ENCODE assay signal across 20 cellular contexts in the genomic region with DNA sequence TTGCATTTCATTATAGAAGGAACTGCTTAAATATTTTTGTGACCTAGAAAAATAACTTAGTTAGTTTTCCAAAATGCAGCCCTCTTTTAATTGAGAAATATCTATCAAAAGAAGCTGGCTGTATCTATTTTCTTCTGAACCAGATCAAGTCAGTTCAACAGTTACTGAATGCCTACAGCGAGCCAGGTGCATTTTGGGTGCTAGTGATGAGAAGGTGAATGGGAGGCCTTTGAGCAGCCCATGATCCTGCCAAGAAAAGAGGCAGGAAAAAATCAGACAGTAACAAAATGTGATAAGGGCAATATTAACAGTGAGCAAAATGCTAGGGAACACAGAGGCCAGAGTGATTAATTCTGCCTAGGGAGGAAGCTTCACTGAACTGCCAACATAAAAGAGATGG.
A peak's percentile ranks its signal among the peaks of the same experiment; 100 is the strongest.
DNase-seq lines count a peak whose midpoint lies in the region; ATAC-seq, FAIRE-seq and TF ChIP-seq lines count a peak whose summit lies in the region.
"Had no signal": no experiment of that assay in that cellular context is flagged by ENCODE, and none has a peak within 500 bp of the region (broad histone marks: within the 10 kb centered on the region; RNA-seq: fewer than 3 reads in every experiment).

No MANE protein-coding gene starts in this region.

- H2AFZ ChIP-seq in endothelial cell of umbilical vein (ENCODE audit: low read depth, low read length) (peak overlapping the region; percentile 9), neural cell (ENCODE audit: low read depth, low read length) (no peak overlapping the region)

- no peak overlapping the region for H3K4me3 ChIP-seq in cardiac muscle cell
- H3K4me3 ChIP-seq in right atrium auricular region, result no peak overlapping the region
- no peak overlapping the region for H3K4me3 ChIP-seq in endothelial cell of umbilical vein (replicated peaks in 1 of 3; ENCODE audit: insufficient read depth in 1 of 3, low read depth in 1 of 3, low read length in 3 of 3)
- H3K4me3 ChIP-seq in neural cell (ENCODE audit: low read length), result no peak overlapping the region
- no peak overlapping the region for H3K4me3 ChIP-seq in left lung
- H3K4me3 ChIP-seq: A549; BLaER1 treated with 17β-estradiol and CSF1 and Interleukin-3, amounts not matched to agents 10 nM and 100 nM had no signal

- H4K20me1 ChIP-seq in endothelial cell of umbilical vein (replicated peaks; ENCODE audit: control insufficient read depth, extremely low read depth, insufficient read depth, low read length), result no peaks in the 10 kb centered on the region
- H4K20me1 ChIP-seq in neural cell (ENCODE audit: insufficient read depth), result no peaks in the 10 kb centered on the region
- H4K20me1 ChIP-seq: BLaER1 treated with 17β-estradiol and CSF1 and Interleukin-3, amounts not matched to agents 10 nM and 100 nM had no signal

- intact Hi-C loops in endothelial cell of umbilical vein (cut with micrococcal nuclease) (loop anchor here (5.0 kb wide), 1 partner anchor 101 kb away; no protein-coding TSS in a partner anchor), sciatic nerve (cut with DNase I) (no loop called here), left lung (cut with DNase I) (no loop called here)

- peaks cover 11% of the 10 kb centered on the region for H3K4me1 ChIP-seq in cardiac muscle cell (ENCODE audit: low read depth)
- H3K4me1 ChIP-seq in right atrium auricular region, result no peaks in the 10 kb centered on the region
- H3K4me1 ChIP-seq in endothelial cell of umbilical vein (ENCODE audit: control insufficient read depth, extremely low read depth, insufficient read depth, low read length), result no peaks in the 10 kb centered on the region
- H3K4me1 ChIP-seq in left lung, result no peaks in the 10 kb centered on the region
- H3K4me1 ChIP-seq: A549; BLaER1 treated with 17β-estradiol and CSF1 and Interleukin-3, amounts not matched to agents 10 nM and 100 nM; Caco-2 had no signal

- no peak for TF ChIP-seq EP300 in neural cell (conservative IDR thresholded peaks at IDR 0.05; ENCODE audit: poor library complexity, severe bottlenecking)

- POLR2A ChIA-PET in endothelial cell of umbilical vein (lab: Charles Lee), result no interaction called here

- no peaks in the 10 kb centered on the region for H3K27me3 ChIP-seq in cardiac muscle cell
- H3K27me3 ChIP-seq in right atrium auricular region, result no peaks in the 10 kb centered on the region
- H3K27me3 ChIP-seq in endothelial cell of umbilical vein (ENCODE audit: control insufficient read depth in 2 of 2, insufficient read depth in 2 of 2, low read length in 2 of 2), result no peaks in the 10 kb centered on the region
- no peaks in the 10 kb centered on the region for H3K27me3 ChIP-seq in neural cell (ENCODE audit: insufficient read depth, low read depth, low read length)
- peaks cover 0 to 3% of the 10 kb centered on the region in 2 donors for H3K27me3 ChIP-seq in left lung
- H3K27me3 ChIP-seq: BLaER1 treated with 17β-estradiol and CSF1 and Interleukin-3, amounts not matched to agents 10 nM and 100 nM had no signal

- DNase-seq in cardiac muscle cell (ENCODE audit: low read depth in 1 of 2, low spot score in 1 of 2), result no peak
- no peak for DNase-seq in right atrium auricular region (ENCODE audit: low spot score)
- no peak for DNase-seq in endothelial cell of umbilical vein (ENCODE audit: low read depth, low spot score)
- DNase-seq in sciatic nerve (ENCODE audit: low spot score), result no peak
- no peak for DNase-seq in left lung
- DNase-seq: AML-193; Caco-2; Calu3; CD4-positive, alpha-beta T cell; CD8-positive, alpha-beta T cell; DMS79 treated with DMSO at 0.1 percent for 48 hours; GF-D8 had no signal

- no peak for TF ChIP-seq POLR2A in endothelial cell of umbilical vein (IDR thresholded peaks at IDR 0.05; ENCODE audit: low read depth, low read length)

- H3K4me2 ChIP-seq in endothelial cell of umbilical vein (ENCODE audit: insufficient read depth, low read length), result no peak overlapping the region
- H3K4me2 ChIP-seq in neural cell (ENCODE audit: low read length), result no peak overlapping the region
- H3K4me2 ChIP-seq: A549; BLaER1 treated with 17β-estradiol and CSF1 and Interleukin-3, amounts not matched to agents 10 nM and 100 nM had no signal

- no peaks in the 10 kb centered on the region for H3F3A ChIP-seq in neural cell (ENCODE audit: insufficient read depth, low read length, poor library complexity, severe bottlenecking)

- FAIRE-seq in endothelial cell of umbilical vein (lab: Jason Lieb, UNC), result no peak
- FAIRE-seq: A549, D721Med, GM12891, GM18507 had no signal

- H3K27ac ChIP-seq in cardiac muscle cell, result peak overlapping the region; percentile 10
- no peak overlapping the region for H3K27ac ChIP-seq in right atrium auricular region
- no peak overlapping the region for H3K27ac ChIP-seq in endothelial cell of umbilical vein (ENCODE audit: insufficient read depth, low read depth, low read length)
- peak overlapping the region; percentile 23 for H3K27ac ChIP-seq in neural cell (ENCODE audit: low read length)
- no peak overlapping the region for H3K27ac ChIP-seq in left lung
- H3K27ac ChIP-seq: 22Rv1; A549; BLaER1 treated with 17β-estradiol and CSF1 and Interleukin-3, amounts not matched to agents 10 nM and 100 nM; C4-2B had no signal

- TF ChIP-seq CTCF in cardiac muscle cell (IDR thresholded peaks at IDR 0.05; ENCODE audit: low read depth, low read length) (no peak), right atrium auricular region (IDR thresholded peaks at IDR 0.05) (no peak), endothelial cell of umbilical vein (IDR thresholded peaks at IDR 0.05; ENCODE audit: extremely low read depth in 1 of 2, insufficient read depth in 1 of 2, low read depth in 1 of 2, low read length in 2 of 2) (no peak), neural cell (IDR thresholded peaks at IDR 0.05; ENCODE audit: poor library complexity, severe bottlenecking) (no peak), left lung (IDR thresholded peaks at IDR 0.05) (no peak)

- H3K36me3 ChIP-seq in cardiac muscle cell, result no peaks in the 10 kb centered on the region
- no peaks in the 10 kb centered on the region for H3K36me3 ChIP-seq in right atrium auricular region
- H3K36me3 ChIP-seq in endothelial cell of umbilical vein (ENCODE audit: control insufficient read depth in 2 of 2, extremely low read depth in 1 of 2, insufficient read depth in 2 of 2, low read length in 2 of 2), result no peaks in the 10 kb centered on the region
- H3K36me3 ChIP-seq in neural cell (ENCODE audit: insufficient read depth, low read length), result no peaks in the 10 kb centered on the region
- H3K36me3 ChIP-seq in left lung, result no peaks in the 10 kb centered on the region
- H3K36me3 ChIP-seq: BLaER1 treated with 17β-estradiol and CSF1 and Interleukin-3, amounts not matched to agents 10 nM and 100 nM had no signal

- H3K79me2 ChIP-seq in endothelial cell of umbilical vein (ENCODE audit: control insufficient read depth, insufficient read depth, low read length), result no peaks in the 10 kb centered on the region
- H3K79me2 ChIP-seq in neural cell (replicated peaks; ENCODE audit: insufficient read depth, low read length), result no peaks in the 10 kb centered on the region

- CTCF ChIA-PET in endothelial cell of umbilical vein (lab: Charles Lee), result interaction anchor here (1.7 to 2.4 kb wide), 3 partner anchors 12 to 280 kb away, joined by 4 to 7 read pairs (median 4); no protein-coding TSS in a partner anchor

- TF ChIP-seq RAD21 in neural cell (conservative IDR thresholded peaks at IDR 0.05), result no peak

- ATAC-seq in sciatic nerve (no peak), left lung (no peak)
- ATAC-seq: A549; CD8-positive, alpha-beta T cell had no signal

- dilution Hi-C loops in endothelial cell of umbilical vein (cut with MboI; ENCODE audit: extremely low pct_ligation_motif_present, low sequenced_read_pairs), result no loop called here

- H3K9me1 ChIP-seq in endothelial cell of umbilical vein (replicated peaks; ENCODE audit: control insufficient read depth, extremely low read depth, insufficient read depth, low read length), result no peaks in the 10 kb centered on the region

- H3K9me2 ChIP-seq in neural cell (ENCODE audit: insufficient read depth, low read length), result no peaks in the 10 kb centered on the region

- H3K9ac ChIP-seq in endothelial cell of umbilical vein (replicated peaks; ENCODE audit: extremely low read depth, insufficient read depth, low read length) (no peak overlapping the region), neural cell (ENCODE audit: low read length) (no peak overlapping the region)
- H3K9ac ChIP-seq: BLaER1 treated with 17β-estradiol and CSF1 and Interleukin-3, amounts not matched to agents 10 nM and 100 nM had no signal

- no TSS peak for BruUV-seq in endothelial cell of umbilical vein (replicated peaks; lab: Mats Ljungman, UMichigan)

- H3K9me3 ChIP-seq in cardiac muscle cell (ENCODE audit: low read depth) (no peaks in the 10 kb centered on the region), right atrium auricular region (no peaks in the 10 kb centered on the region), endothelial cell of umbilical vein (replicated peaks; ENCODE audit: control insufficient read depth, insufficient read depth, low read length) (no peaks in the 10 kb centered on the region), neural cell (ENCODE audit: low read length) (no peaks in the 10 kb centered on the region), left lung (no peaks in the 10 kb centered on the region)
- H3K9me3 ChIP-seq: A549, Caco-2 had no signal

TF ChIP-seq in endothelial cell of umbilical vein, 7 proteins besides CTCF, POLR2A, EP300 and RAD21 (continues in another document):
- TF ChIP-seq, protein P1, sequence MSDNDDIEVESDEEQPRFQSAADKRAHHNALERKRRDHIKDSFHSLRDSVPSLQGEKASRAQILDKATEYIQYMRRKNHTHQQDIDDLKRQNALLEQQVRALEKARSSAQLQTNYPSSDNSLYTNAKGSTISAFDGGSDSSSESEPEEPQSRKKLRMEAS (IDR thresholded peaks at IDR 0.05; ENCODE audit: insufficient read depth, insufficient read length), result no peak
- no peak for TF ChIP-seq JUN (IDR thresholded peaks at IDR 0.05; ENCODE audit: borderline replicate concordance, insufficient read depth, insufficient read length, low read depth)
- no peak for TF ChIP-seq FOS (IDR thresholded peaks at IDR 0.05; ENCODE audit: borderline replicate concordance, insufficient read depth, low read length)
- no peak for TF ChIP-seq GATA2 (IDR thresholded peaks at IDR 0.05; ENCODE audit: insufficient read depth, insufficient read length, low read depth, low read length)

Comparison
In these comparisons a context has a peak if more than half of its experiments do, and no peak if none do; other contexts are left out.
1. H3K27ac ChIP-seq: peak in cardiac muscle cell (single experiment) and neural cell (single experiment); none in right atrium auricular region (0 of 2), endothelial cell of umbilical vein (single experiment) and left lung (0 of 2).